In the genomic region with DNA sequence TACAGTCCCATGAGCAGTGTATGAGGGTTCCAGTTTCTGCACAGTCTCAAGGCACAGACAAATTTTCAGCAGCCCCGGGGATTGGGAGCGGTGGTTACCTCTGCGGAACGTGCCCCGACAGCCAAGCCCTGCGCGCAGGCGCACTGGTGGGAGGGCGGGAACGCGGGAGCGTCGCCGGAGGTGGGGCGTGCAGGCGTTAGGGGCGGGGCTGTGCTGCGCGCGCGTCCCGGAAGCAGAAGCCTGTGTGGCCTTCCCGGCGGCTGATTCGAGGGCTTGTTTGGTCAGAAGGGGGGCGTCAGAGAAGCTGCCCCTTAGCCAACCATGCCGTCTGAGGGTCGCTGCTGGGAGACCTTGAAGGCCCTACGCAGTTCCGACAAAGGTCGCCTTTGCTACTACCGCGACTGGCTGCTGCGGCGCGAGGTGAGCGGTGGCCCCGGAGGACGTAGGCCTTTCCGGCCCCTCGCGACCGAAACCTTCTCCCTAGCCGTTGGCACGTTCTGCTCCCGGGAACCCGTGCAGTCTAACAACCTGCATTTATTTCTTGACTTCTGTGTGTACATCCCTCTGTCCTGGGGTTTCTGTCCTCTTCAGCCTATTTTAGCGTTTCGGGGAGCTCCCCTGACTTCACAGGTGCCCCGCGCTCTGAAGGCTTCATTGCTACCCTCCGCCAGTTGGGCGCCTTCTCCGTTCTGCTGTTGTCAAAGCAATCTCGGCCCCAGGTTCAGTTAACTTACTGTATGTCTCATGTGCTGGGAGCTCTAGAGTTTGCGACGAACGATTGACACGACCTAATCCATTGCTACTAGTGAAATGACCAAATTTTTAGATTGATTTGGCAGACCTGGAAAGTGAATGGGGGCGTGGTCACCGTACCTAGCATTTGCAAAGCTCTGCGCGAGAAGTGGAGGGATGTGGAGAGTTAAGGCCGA, we compare ENCODE assay signal across 8 cellular contexts. TPM values are rescaled to one million over a fixed set of nuclear protein-coding genes. Genes with fewer than 3 reads are reported as not detected.
DNase-seq lines count a peak whose midpoint lies in the region; ATAC-seq and TF ChIP-seq lines count a peak whose summit lies in the region.

A gene with protein sequence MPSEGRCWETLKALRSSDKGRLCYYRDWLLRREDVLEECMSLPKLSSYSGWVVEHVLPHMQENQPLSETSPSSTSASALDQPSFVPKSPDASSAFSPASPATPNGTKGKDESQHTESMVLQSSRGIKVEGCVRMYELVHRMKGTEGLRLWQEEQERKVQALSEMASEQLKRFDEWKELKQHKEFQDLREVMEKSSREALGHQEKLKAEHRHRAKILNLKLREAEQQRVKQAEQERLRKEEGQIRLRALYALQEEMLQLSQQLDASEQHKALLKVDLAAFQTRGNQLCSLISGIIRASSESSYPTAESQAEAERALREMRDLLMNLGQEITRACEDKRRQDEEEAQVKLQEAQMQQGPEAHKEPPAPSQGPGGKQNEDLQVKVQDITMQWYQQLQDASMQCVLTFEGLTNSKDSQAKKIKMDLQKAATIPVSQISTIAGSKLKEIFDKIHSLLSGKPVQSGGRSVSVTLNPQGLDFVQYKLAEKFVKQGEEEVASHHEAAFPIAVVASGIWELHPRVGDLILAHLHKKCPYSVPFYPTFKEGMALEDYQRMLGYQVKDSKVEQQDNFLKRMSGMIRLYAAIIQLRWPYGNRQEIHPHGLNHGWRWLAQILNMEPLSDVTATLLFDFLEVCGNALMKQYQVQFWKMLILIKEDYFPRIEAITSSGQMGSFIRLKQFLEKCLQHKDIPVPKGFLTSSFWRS (plus strand): TSS at position 235 of the 929 bp plus-strand sequence. CDS start 87 bp downstream, at position 322.

- in situ Hi-C loops in IMR-90 (cut with MboI; ENCODE audit: low sequenced_read_pairs): no loop called here

- peak within 1 kb of the TSS; percentile 42; the same call in 1 of the 2 replicates for H2BK20ac ChIP-seq in IMR-90 (ENCODE audit: low read depth, low read length)

- H2AFZ ChIP-seq in IMR-90 (replicated peaks; ENCODE audit: low read length, poor library complexity) (peak within 1 kb of the TSS; percentile 98), OCI-LY7 (ENCODE audit: low read length) (peak within 1 kb of the TSS; percentile 45; the same call in 1 of the 2 replicates)

- peak within 1 kb of the TSS; percentile 86 for H3K9ac ChIP-seq in IMR-90 (ENCODE audit: low read depth, low read length)

- H3K4me2 ChIP-seq in IMR-90 (ENCODE audit: low read depth, low read length) (peak within 1 kb of the TSS; percentile 95), OCI-LY7 (ENCODE audit: low read length) (peak within 1 kb of the TSS; percentile 85)

- H3K36me3 ChIP-seq in IMR-90 (ENCODE audit: control insufficient read depth, insufficient read depth, low read length) (peaks cover 15% of the 10 kb centered on the region), OCI-LY7 (ENCODE audit: insufficient read depth, low read length) (peaks cover 48% of the 10 kb centered on the region)

- H4K5ac ChIP-seq in IMR-90 (ENCODE audit: low read depth, low read length): peak within 1 kb of the TSS; percentile 70; the same call in 1 of the 2 replicates

- TF ChIP-seq CTCF in IMR-90 (conservative IDR thresholded peaks at IDR 0.05; ENCODE audit: low read depth, low read length) (no peak), OCI-LY7 (conservative IDR thresholded peaks at IDR 0.05; ENCODE audit: low read length) (0 out of 2 replicates have a peak, but pooled peaks have one; percentile 26)

- CTCF ChIA-PET in IMR-90 (lab: Yijun Ruan, JAX) (no interaction called here), OCI-LY7 (lab: Charles Lee; ENCODE audit: unreplicated experiment) (no interaction called here)

- H3K18ac ChIP-seq in IMR-90 (ENCODE audit: low read depth, low read length): peak within 1 kb of the TSS; percentile 75; the same call in 1 of the 2 replicates

- peak within 1 kb of the TSS; percentile 68 for H3K27ac ChIP-seq in IMR-90 (ENCODE audit: insufficient read depth, low read length)
- peak within 1 kb of the TSS; percentile 38 for H3K27ac ChIP-seq in OCI-LY7 (ENCODE audit: low read depth, low read length, poor library complexity, severe bottlenecking)

- peaks cover 20% of the 10 kb centered on the region for H3K79me2 ChIP-seq in OCI-LY7 (ENCODE audit: insufficient read depth, low read depth, low read length)

- H2BK5ac ChIP-seq in IMR-90 (ENCODE audit: low read depth, low read length, poor library complexity, severe bottlenecking): peak within 1 kb of the TSS; percentile 80

- H3K9me3 ChIP-seq in IMR-90 (ENCODE audit: control insufficient read depth, insufficient read depth, low read length) (no peaks in the 10 kb centered on the region), OCI-LY7 (ENCODE audit: low read length) (no peaks in the 10 kb centered on the region)

- POLR2A ChIA-PET in IMR-90 (lab: Charles Lee; ENCODE audit: unreplicated experiment) (no interaction called here), OCI-LY7 (lab: Charles Lee) (interaction anchor here (0.6 to 1.2 kb wide), 6 partner anchors 13 to 378 kb away, joined by 3 to 6 read pairs (median 4); partner anchors contain the start of gene SPTAN1)

- H3K79me1 ChIP-seq in IMR-90 (ENCODE audit: low read depth in 1 of 2, low read length in 2 of 2): peaks cover 25 to 34% of the 10 kb centered on the region in 2 experiments

- dilution Hi-C loops in IMR-90 (cut with HindIII; ENCODE audit: low sequenced_read_pairs, unreplicated experiment): no loop called here

- peak within 1 kb of the TSS; percentile 49 to 96 for H4K8ac ChIP-seq in IMR-90 (ENCODE audit: low read depth in 2 of 2, low read length in 2 of 2)

- peak within 1 kb of the TSS; percentile 98 for H3K14ac ChIP-seq in IMR-90 (replicated peaks; ENCODE audit: low read depth, low read length)

- peak within 1 kb of the TSS; percentile 84 for H4K91ac ChIP-seq in IMR-90 (ENCODE audit: insufficient read depth, low read depth, low read length)

- H3K4me1 ChIP-seq in IMR-90 (ENCODE audit: control insufficient read depth, insufficient read depth, low read length): peaks cover 4% of the 10 kb centered on the region
- peaks cover 13% of the 10 kb centered on the region for H3K4me1 ChIP-seq in OCI-LY7 (ENCODE audit: insufficient read depth, low read length, poor library complexity, severe bottlenecking)

- TF ChIP-seq RAD21 in IMR-90 (IDR thresholded peaks at IDR 0.05; ENCODE audit: low read length): no peak

- H2AK9ac ChIP-seq in IMR-90 (replicated peaks; ENCODE audit: low read depth, low read length, poor library complexity): peak within 1 kb of the TSS; percentile 78

- H2AK5ac ChIP-seq in IMR-90 (ENCODE audit: low read depth, low read length): 0 out of 2 replicates have a peak within 1 kb of the TSS, but pooled peaks have one; percentile 44

- peak within 1 kb of the TSS; percentile 75 for H3K56ac ChIP-seq in IMR-90 (ENCODE audit: extremely low read depth, insufficient read depth, low read length)

- H4K20me1 ChIP-seq in IMR-90 (ENCODE audit: insufficient read depth, low read length) (no peaks in the 10 kb centered on the region), OCI-LY7 (ENCODE audit: insufficient read depth, low read length) (no peaks in the 10 kb centered on the region)

- H3K4me3 ChIP-seq in IMR-90 (ENCODE audit: insufficient read depth, low read depth, low read length) (peak within 1 kb of the TSS; percentile 84), OCI-LY7 (ENCODE audit: low read depth, low read length, poor library complexity, severe bottlenecking) (peak within 1 kb of the TSS; percentile 82)

- peak; percentile 75 for ATAC-seq in GM21528 (IDR thresholded peaks at IDR 0.05; ENCODE audit: low FRiP score, unreplicated experiment)
- peak; percentile 98 for ATAC-seq in IMR-90 (ENCODE audit: low read depth)

- H3K4ac ChIP-seq in IMR-90 (ENCODE audit: low read depth, low read length): peak within 1 kb of the TSS; percentile 90

- peak; percentile 64 for DNase-seq in DMS 273 treated with DMSO at 0.1 percent for 48 hours (lab: John Stamatoyannopoulos, UW)
- peak; percentile 86 for DNase-seq in IMR-90
- peak; percentile 95 for DNase-seq in OCI-LY7 (ENCODE audit: low spot score)
- DNase-seq in activated T-cell treated with anti-CD3 and anti-CD28 coated beads for 1 hour (ENCODE audit: low read depth): peak; percentile 99
- DNase-seq in epidermal melanocyte (ENCODE audit: insufficient read length, low spot score): peak; percentile 96
- peak; percentile 87 for DNase-seq in middle frontal gyrus (ENCODE audit: extremely low spot score, low spot score)
- DNase-seq in stimulated activated CD8-positive, alpha-beta memory T cell treated with anti-CD3 and anti-CD28 coated beads, Interleukin-2, amount 100 ng/mL, for 48 hours (ENCODE audit: low read depth in 2 of 2): peak; percentile 97 to 99

- H3K23ac ChIP-seq in IMR-90 (ENCODE audit: low read depth, low read length): peak within 1 kb of the TSS; percentile 88

- WGBS in IMR-90 (ENCODE audit: extremely low coverage in 2 of 2, insufficient read length in 1 of 2), 2 experiments: 1% methylated on average over 47 of the region's 64 CpGs; no CpG with 5 or more reads in 1 of the 2 experiments

- peak; percentile 75 for TF ChIP-seq POLR2A in IMR-90 (IDR thresholded peaks at IDR 0.05; ENCODE audit: low read depth, low read length)

- no peaks in the 10 kb centered on the region for H3K27me3 ChIP-seq in IMR-90 (ENCODE audit: control insufficient read depth, insufficient read depth, low read length)

- no peak within 1 kb of the TSS for H2BK15ac ChIP-seq in IMR-90 (ENCODE audit: low read depth, low read length)

- 0 out of 2 replicates have a peak within 1 kb of the TSS, but pooled peaks have one; percentile 59 for H2BK120ac ChIP-seq in IMR-90 (ENCODE audit: low read depth, low read length)

- no peaks in the 10 kb centered on the region for H3K9me2 ChIP-seq in OCI-LY7 (ENCODE audit: insufficient read depth, low read length)

- H3K9me1 ChIP-seq in IMR-90 (ENCODE audit: insufficient read depth, low read length): peaks cover 10% of the 10 kb centered on the region

- intact Hi-C loops in IMR-90 (cut with micrococcal nuclease): loop anchor here (2.0 kb wide), 1 partner anchor 54 kb away; no protein-coding TSS in a partner anchor
- intact Hi-C loops in OCI-LY7 (cut with micrococcal nuclease; ENCODE audit: unreplicated experiment): loop anchor here (1.0 to 2.0 kb wide), 2 partner anchors 48 kb away; partner anchors contain the start of genes ODF2 and SPTAN1

- BruUV-seq in IMR-90 (replicated peaks; lab: Mats Ljungman, UMichigan): TSS peak; percentile 23
- no TSS peak for BruUV-seq in OCI-LY7 (replicated peaks; lab: Mats Ljungman, UMichigan)

TF ChIP-seq in IMR-90, 13 proteins besides CTCF, POLR2A, EP300 and RAD21 (continues in another document):
- TF ChIP-seq BHLHE40 (IDR thresholded peaks at IDR 0.05; ENCODE audit: low read depth, low read length): peak; percentile 82
- no peak for TF ChIP-seq RCOR1 (IDR thresholded peaks at IDR 0.05; ENCODE audit: insufficient replicate concordance, low read length)
- TF ChIP-seq MXI1 (IDR thresholded peaks at IDR 0.05; ENCODE audit: borderline replicate concordance, low read depth, low read length): peak; percentile 58; the same call in 1 of the 2 replicates

RNA-seq across cellular contexts. Expression of the gene that starts here (rescaled TPM):
- 35.3 and 39.4 TPM in 2 replicates for total RNA-seq in IMR-90 (2012; rRNA removed)
- polyA plus RNA-seq in IMR-90 (2012; rRNA removed): 13.2 and 14.3 TPM in 2 replicates
- 7.3 and 10.2 TPM in 2 replicates for polyA plus RNA-seq in IMR-90 (2012; cell fraction: cytosol; rRNA removed)
- 9.6 and 15.5 TPM in 2 replicates for polyA plus RNA-seq in IMR-90 (2012; cell fraction: nucleus; rRNA removed; ENCODE audit: low replicate concordance)
- 30.8 and 34.8 TPM in 2 replicates for total RNA-seq in OCI-LY7 (2014; rRNA removed; shearing (Covaris generic))
- total RNA-seq in OCI-LY7 (2022): 43.4 and 45.2 TPM in 2 replicates

Comparison
In these comparisons a context has a peak if more than half of its experiments do, and no peak if none do; other contexts are left out.
1. Peak in every context shown above with its lines: DNase-seq, ATAC-seq, H3K4me3 ChIP-seq and H3K27ac ChIP-seq.